8 cellular contexts compared by ENCODE assay signal in genomic region chr17:66275651-66276050, GRCh38. TPM values are rescaled to one million over a fixed set of nuclear protein-coding genes. Genes with fewer than 3 reads are reported as not detected.
DNase-seq lines count a peak whose midpoint lies in the region; ATAC-seq, FAIRE-seq and TF ChIP-seq lines count a peak whose summit lies in the region.

No MANE protein-coding gene starts in this region.

- no peaks in the 10 kb centered on the region for H4K20me1 ChIP-seq in mammary epithelial cell (ENCODE audit: insufficient read depth, low read length)
- H4K20me1 ChIP-seq in osteoblast (ENCODE audit: insufficient read depth, low read length): no peaks in the 10 kb centered on the region

- DNase-seq in DMS53 treated with DMSO at 0.1 percent for 48 hours (lab: John Stamatoyannopoulos, UW; ENCODE audit: unreplicated experiment): peak; percentile 77
- peak; percentile 100 for DNase-seq in LHCN-M2 (ENCODE audit: low read depth)
- DNase-seq in mammary epithelial cell: peak; percentile 94
- peak; percentile 94 for DNase-seq in osteoblast (ENCODE audit: insufficient read length, low spot score, missing footprints)
- DNase-seq in GM12892 (ENCODE audit: insufficient read length): no peak
- no peak for DNase-seq in SK-N-DZ (ENCODE audit: low spot score)

- CTCF ChIA-PET in mammary epithelial cell (lab: Charles Lee; ENCODE audit: low non-redundant PET): no interaction called here

- H3K27ac ChIP-seq in mammary epithelial cell (ENCODE audit: insufficient read depth, low read depth, low read length): no peak overlapping the region
- peak overlapping the region; percentile 34 for H3K27ac ChIP-seq in osteoblast (ENCODE audit: low read depth, low read length)

- peak overlapping the region; percentile 50 for H3K4me2 ChIP-seq in mammary epithelial cell (ENCODE audit: insufficient read depth, low read depth, low read length)
- peak overlapping the region; percentile 38 for H3K4me2 ChIP-seq in osteoblast (ENCODE audit: insufficient read depth, low read length)

- no peak for FAIRE-seq in GM12892 (lab: Jason Lieb, UNC)

- no peaks in the 10 kb centered on the region for H3K9me3 ChIP-seq in mammary epithelial cell (replicated peaks; ENCODE audit: insufficient read depth, low read length)
- H3K9me3 ChIP-seq in osteoblast (ENCODE audit: low read depth, low read length): no peaks in the 10 kb centered on the region

- H3K4me3 ChIP-seq in mammary epithelial cell (replicated peaks in 1 of 3; ENCODE audit: insufficient read depth in 1 of 3, low read depth in 2 of 3, low read length in 3 of 3) (no peak overlapping the region), osteoblast (ENCODE audit: insufficient read depth, low read length) (no peak overlapping the region)

- H3K27me3 ChIP-seq in mammary epithelial cell (ENCODE audit: insufficient read depth, low read length): no peaks in the 10 kb centered on the region
- H3K27me3 ChIP-seq in osteoblast (ENCODE audit: insufficient read depth, low read length): no peaks in the 10 kb centered on the region

- in situ Hi-C loops in mammary epithelial cell (cut with MboI; ENCODE audit: low sequenced_read_pairs in 2 of 2): no loop called here

- TF ChIP-seq CTCF in mammary epithelial cell (conservative IDR thresholded peaks at IDR 0.05 in 1 of 2, IDR thresholded peaks at IDR 0.05 in 1 of 2; ENCODE audit: extremely low read depth in 1 of 2, insufficient read depth in 1 of 2, low read depth in 1 of 2, low read length in 2 of 2): peak in 1 of 2 donors; percentile 24
- TF ChIP-seq CTCF in osteoblast (IDR thresholded peaks at IDR 0.05; ENCODE audit: extremely low read depth, low read depth, low read length): no peak

- TF ChIP-seq POLR2A in GM12892 (IDR thresholded peaks at IDR 0.05; ENCODE audit: low read depth, low read length): no peak

- H3K9ac ChIP-seq in mammary epithelial cell (ENCODE audit: insufficient read depth, low read length): no peak overlapping the region

- intact Hi-C loops in mammary epithelial cell (cut with micrococcal nuclease): loop anchor here (1.0 to 10.0 kb wide), 3 partner anchors 20 to 629 kb away; no protein-coding TSS in a partner anchor

- no TSS peak for BruUV-seq in mammary epithelial cell (replicated peaks; lab: Mats Ljungman, UMichigan)

- no peak for ATAC-seq in HG03280 (IDR thresholded peaks at IDR 0.05; ENCODE audit: unreplicated experiment)
- no peak for ATAC-seq in GM18873 (IDR thresholded peaks at IDR 0.05; ENCODE audit: low FRiP score, unreplicated experiment)

- H3K4me1 ChIP-seq in mammary epithelial cell (ENCODE audit: insufficient read depth, low read length) (peaks cover 36% of the 10 kb centered on the region), osteoblast (ENCODE audit: insufficient read depth, low read length) (peaks cover 30% of the 10 kb centered on the region)

- 0% methylated on average over 1 of the region's 6 CpGs for WGBS in mammary epithelial cell (ENCODE audit: low coverage, missing lambda C conversion rate)

- H3K79me2 ChIP-seq in mammary epithelial cell (ENCODE audit: insufficient read depth, low read length) (no peaks in the 10 kb centered on the region), osteoblast (ENCODE audit: insufficient read depth, low read length) (no peaks in the 10 kb centered on the region)

- dilution Hi-C loops in mammary epithelial cell (cut with HindIII; ENCODE audit: low sequenced_read_pairs): no loop called here

- H3K36me3 ChIP-seq in mammary epithelial cell (ENCODE audit: insufficient read depth, low read length): no peaks in the 10 kb centered on the region
- H3K36me3 ChIP-seq in osteoblast (ENCODE audit: insufficient read depth, low read length): no peaks in the 10 kb centered on the region

- H2AFZ ChIP-seq in mammary epithelial cell (ENCODE audit: low read depth, low read length) (no peak overlapping the region), osteoblast (ENCODE audit: low read length) (no peak overlapping the region)

RNA-seq across cellular contexts. Expression of gene PRKCA, which starts 26.8 kb away (rescaled TPM):
- total RNA-seq in LHCN-M2 (2014; rRNA removed) (24.0 and 26.8 TPM in 2 replicates), mammary epithelial cell (10 to 100 TPM in 1 of 2 donors, 1 to 10 TPM in 1; 6.0 to 15.5 TPM), osteoblast (42.7 and 46.0 TPM in 2 replicates)
- 20.3 TPM for polyA plus RNA-seq in LHCN-M2 (2012)
- polyA plus RNA-seq in mammary epithelial cell: 2.6 TPM
- polyA minus RNA-seq in mammary epithelial cell: 2.4 TPM
- 0.06 TPM for polyA plus RNA-seq in GM12892 (2012; ENCODE audit: missing spikeins)
- 7.9 and 8.2 TPM in 2 replicates for polyA plus RNA-seq in SK-N-DZ (2014; cell fraction: cytosol; rRNA removed)
- polyA plus RNA-seq in SK-N-DZ (2014; cell fraction: nucleus; rRNA removed): 3.3 and 4.9 TPM in 2 replicates

RNA-seq across cellular contexts. Expression of gene APOH, which starts 46.4 kb away (rescaled TPM):
- total RNA-seq in LHCN-M2 (2014; rRNA removed) (not detected in 2 replicates), mammary epithelial cell (not detected), osteoblast (not detected in 2 replicates)
- not detected for polyA plus RNA-seq in LHCN-M2 (2012)
- polyA plus RNA-seq in mammary epithelial cell: not detected
- not detected for polyA minus RNA-seq in mammary epithelial cell
- not detected for polyA plus RNA-seq in GM12892 (2012; ENCODE audit: missing spikeins)
- not detected in 2 replicates for polyA plus RNA-seq in SK-N-DZ (2014; cell fraction: cytosol; rRNA removed)
- polyA plus RNA-seq in SK-N-DZ (2014; cell fraction: nucleus; rRNA removed): not detected in 2 replicates

Comparison
In these comparisons a context has a peak if more than half of its experiments do, and no peak if none do; other contexts are left out.
1. DNase-seq: peak in DMS53 treated with DMSO at 0.1 percent for 48 hours (single experiment), LHCN-M2 (single experiment), mammary epithelial cell (single experiment) and osteoblast (single experiment); none in GM12892 (single experiment) and SK-N-DZ (single experiment).